Comparison of ENCODE assay signal across 8 cellular contexts in genomic region chr14:75906680-75907280, GRCh38.
DNase-seq lines count a peak whose midpoint lies in the region; ATAC-seq, FAIRE-seq and TF ChIP-seq lines count a peak whose summit lies in the region.

No MANE protein-coding gene starts in this region.

- H2AFZ ChIP-seq in trophoblast cell (ENCODE audit: insufficient read depth, low read length, poor library complexity): no peak overlapping the region

- DNase-seq in CD4-positive, CD25-positive, alpha-beta regulatory T cell: peak; percentile 43 to 73 (median 58)
- DNase-seq in HT1080 (ENCODE audit: low read depth): peak; percentile 21
- no peak for DNase-seq in RWPE2 (ENCODE audit: low spot score)
- peak; percentile 84 for DNase-seq in activated effector memory CD4-positive, alpha-beta T cell treated with anti-CD3 and anti-CD28 coated beads, Interleukin-2, amount 50 U/mL, for 16 hours
- peak in 1 of 2 donors; percentile 57 for DNase-seq in frontal cortex (ENCODE audit: low spot score in 2 of 2)
- peak; percentile 31 to 89 for DNase-seq in trophoblast cell
- DNase-seq in aorta: peak; percentile 71 to 84
- DNase-seq in posterior vena cava (ENCODE audit: low spot score): no peak

- H2BK120ac ChIP-seq in trophoblast cell (ENCODE audit: insufficient read depth, low read length, poor library complexity): no peak overlapping the region

- no peaks in the 10 kb centered on the region for H3K79me2 ChIP-seq in trophoblast cell (ENCODE audit: control insufficient read depth, insufficient read depth, low read length, poor library complexity)

- ATAC-seq in CD4-positive, CD25-positive, alpha-beta regulatory T cell (ENCODE audit: low read depth in 2 of 2): peak in 1 of 2 donors; percentile 37
- ATAC-seq in RWPE2 (ENCODE audit: low read depth) (no peak), aorta (ENCODE audit: low FRiP score) (peak; percentile 81)

- no peak overlapping the region for H4K91ac ChIP-seq in trophoblast cell (ENCODE audit: low read depth, low read length)

- peak; percentile 98 for FAIRE-seq in frontal cortex (lab: Jason Lieb, UNC)

- no peak overlapping the region for H3K4me2 ChIP-seq in trophoblast cell (ENCODE audit: low read length)

- no peaks in the 10 kb centered on the region for H3K79me1 ChIP-seq in trophoblast cell (ENCODE audit: low read length)

- H3K4ac ChIP-seq in trophoblast cell (ENCODE audit: low read depth, low read length): no peak overlapping the region

- no peak overlapping the region for H3K27ac ChIP-seq in CD4-positive, CD25-positive, alpha-beta regulatory T cell (ENCODE audit: insufficient read depth, low read length, poor library complexity, severe bottlenecking)
- H3K27ac ChIP-seq in RWPE2 (ENCODE audit: poor library complexity, severe bottlenecking): no peak overlapping the region
- no peak overlapping the region for H3K27ac ChIP-seq in trophoblast cell (ENCODE audit: low read depth, low read length)
- H3K27ac ChIP-seq in aorta (ENCODE audit: low read depth in 1 of 2, low read length in 2 of 2): no peak overlapping the region

- H3K4me3 Mint-ChIP-seq in CD4-positive, CD25-positive, alpha-beta regulatory T cell: no peak overlapping the region

- H3K4me1 Mint-ChIP-seq in CD4-positive, CD25-positive, alpha-beta regulatory T cell: peaks cover 0 to 6% (median 3%) of the 10 kb centered on the region in 4 donors

- no peaks in the 10 kb centered on the region for H3K27me3 Mint-ChIP-seq in CD4-positive, CD25-positive, alpha-beta regulatory T cell

- H3K23ac ChIP-seq in trophoblast cell (ENCODE audit: low read length): no peak overlapping the region

- no peak overlapping the region for H3K4me3 ChIP-seq in CD4-positive, CD25-positive, alpha-beta regulatory T cell (ENCODE audit: low read depth, low read length)
- H3K4me3 ChIP-seq in RWPE2 (ENCODE audit: severe bottlenecking) (no peak overlapping the region), trophoblast cell (ENCODE audit: low read depth, low read length) (no peak overlapping the region), aorta (ENCODE audit: low read length in 2 of 2) (no peak overlapping the region)

- no peaks in the 10 kb centered on the region for H3K9me3 Mint-ChIP-seq in CD4-positive, CD25-positive, alpha-beta regulatory T cell

- no peak overlapping the region for H2AK5ac ChIP-seq in trophoblast cell (ENCODE audit: low read length)

- H3K27me3 ChIP-seq in CD4-positive, CD25-positive, alpha-beta regulatory T cell (ENCODE audit: control insufficient read depth, insufficient read depth, low read length): no peaks in the 10 kb centered on the region
- H3K27me3 ChIP-seq in RWPE2 (ENCODE audit: insufficient read depth, poor library complexity, severe bottlenecking): no peaks in the 10 kb centered on the region
- H3K27me3 ChIP-seq in trophoblast cell (ENCODE audit: insufficient read depth, low read length): no peaks in the 10 kb centered on the region
- no peaks in the 10 kb centered on the region for H3K27me3 ChIP-seq in aorta (ENCODE audit: control insufficient read depth in 1 of 2, insufficient read depth in 2 of 2, low read length in 1 of 2)

- H3K18ac ChIP-seq in trophoblast cell (ENCODE audit: low read length): no peak overlapping the region

- H4K8ac ChIP-seq in trophoblast cell (ENCODE audit: low read depth, low read length): no peak overlapping the region

- H3K4me1 ChIP-seq in CD4-positive, CD25-positive, alpha-beta regulatory T cell (ENCODE audit: control insufficient read depth, insufficient read depth, low read length, poor library complexity, severe bottlenecking): no peaks in the 10 kb centered on the region
- H3K4me1 ChIP-seq in RWPE2 (ENCODE audit: insufficient read depth, poor library complexity, severe bottlenecking) (peaks cover 13% of the 10 kb centered on the region), trophoblast cell (ENCODE audit: control insufficient read depth in 1 of 2, insufficient read depth in 2 of 2, low read length in 2 of 2) (peaks cover under 1 to 2% of the 10 kb centered on the region in 2 experiments), aorta (ENCODE audit: control insufficient read depth in 1 of 2, insufficient read depth in 2 of 2, low read length in 2 of 2) (peaks cover 0 to 2% of the 10 kb centered on the region in 2 donors)

- no peaks in the 10 kb centered on the region for H3K36me3 ChIP-seq in CD4-positive, CD25-positive, alpha-beta regulatory T cell (ENCODE audit: control insufficient read depth, insufficient read depth, low read length)
- H3K36me3 ChIP-seq in RWPE2 (ENCODE audit: low read depth) (peaks cover 10% of the 10 kb centered on the region), trophoblast cell (ENCODE audit: control insufficient read depth in 1 of 2, insufficient read depth in 2 of 2, low read length in 2 of 2) (peaks cover 2 to 8% of the 10 kb centered on the region in 2 experiments), aorta (ENCODE audit: control insufficient read depth in 1 of 2, insufficient read depth in 2 of 2, low read length in 1 of 2) (peaks cover 0 to 2% of the 10 kb centered on the region in 2 donors)

- H3K9ac ChIP-seq in trophoblast cell (ENCODE audit: low read length): no peak overlapping the region

- peak; percentile 98 for TF ChIP-seq CTCF in RWPE2 (IDR thresholded peaks at IDR 0.05; ENCODE audit: poor library complexity, severe bottlenecking)

- H3K9me3 ChIP-seq in CD4-positive, CD25-positive, alpha-beta regulatory T cell (ENCODE audit: control insufficient read depth in 2 of 2, low read length in 2 of 2): no peaks in the 10 kb centered on the region
- H3K9me3 ChIP-seq in RWPE2 (ENCODE audit: severe bottlenecking) (no peaks in the 10 kb centered on the region), trophoblast cell (ENCODE audit: insufficient read depth, low read depth, low read length) (no peaks in the 10 kb centered on the region), aorta (ENCODE audit: control insufficient read depth, low read length) (no peaks in the 10 kb centered on the region)

- intact Hi-C loops in aorta (cut with DNase I): loop anchor here (5.0 to 10.0 kb wide), 5 partner anchors 71 to 192 kb away; partner anchors contain the start of gene TGFB3 (in 1 of the 2)
- intact Hi-C loops in posterior vena cava (cut with DNase I): loop anchor here in 1 of 2 donors (10.0 kb wide), 1 partner anchor 68 kb away; no protein-coding TSS in a partner anchor

- peaks cover 14% of the 10 kb centered on the region for H3K36me3 Mint-ChIP-seq in CD4-positive, CD25-positive, alpha-beta regulatory T cell

- H3K14ac ChIP-seq in trophoblast cell (ENCODE audit: low read length): no peak overlapping the region

- H2BK5ac ChIP-seq in trophoblast cell (ENCODE audit: low read depth, low read length, poor library complexity): no peak overlapping the region

- no peak overlapping the region for H3K27ac Mint-ChIP-seq in CD4-positive, CD25-positive, alpha-beta regulatory T cell

- no CpG with 5 or more reads among the region's 4 CpGs for WGBS in trophoblast cell (ENCODE audit: extremely low coverage, insufficient coverage, insufficient read length)
- 25 to 26% methylated on average over 4 of the region's 4 CpGs for WGBS in aorta, 2 donors

- H2BK12ac ChIP-seq in trophoblast cell (ENCODE audit: low read length): no peak overlapping the region

- H4K12ac ChIP-seq in trophoblast cell (ENCODE audit: low read depth, low read length): no peak overlapping the region

Comparison
In these comparisons a context has a peak if more than half of its experiments do, and no peak if none do; other contexts are left out.
1. DNase-seq: peak in CD4-positive, CD25-positive, alpha-beta regulatory T cell (3 of 3), HT1080 (single experiment), activated effector memory CD4-positive, alpha-beta T cell treated with anti-CD3 and anti-CD28 coated beads, Interleukin-2, amount 50 U/mL, for 16 hours (single experiment), trophoblast cell (2 of 2) and aorta (2 of 2); none in RWPE2 (single experiment) and posterior vena cava (single experiment).